In genomic region chr5:144697847-144698262, GRCh38 we compare ENCODE assay signal across 13 cellular contexts.
A peak's percentile ranks its signal among the peaks of the same experiment; 100 is the strongest.
DNase-seq lines count a peak whose midpoint lies in the region; ATAC-seq and TF ChIP-seq lines count a peak whose summit lies in the region.
"Had no signal": no experiment of that assay in that cellular context is flagged by ENCODE, and none has a peak within 500 bp of the region (broad histone marks: within the 10 kb centered on the region; RNA-seq: fewer than 3 reads in every experiment).

No MANE protein-coding gene starts in this region.

- no peaks in the 10 kb centered on the region for H3K9me3 ChIP-seq in hepatocyte (ENCODE audit: low read depth)
- H3K9me3 ChIP-seq: BLaER1 treated with 17β-estradiol and CSF1 and Interleukin-3, amounts not matched to agents 10 nM and 100 nM; pancreas had no signal

- H3K4me3 ChIP-seq in ACC112 (ENCODE audit: low read depth, low read length) = no peak overlapping the region
- H3K4me3 ChIP-seq in hepatocyte = no peak overlapping the region
- H3K4me3 ChIP-seq in dorsolateral prefrontal cortex = no peak overlapping the region
- H3K4me3 ChIP-seq: BLaER1 treated with 17β-estradiol and CSF1 and Interleukin-3, amounts not matched to agents 10 nM and 100 nM; pancreas; SK-N-MC had no signal

- peak; percentile 99 for DNase-seq in HCEC 1CT
- peak; percentile 94 for DNase-seq in amniotic stem cell (lab: John Stamatoyannopoulos, UW)
- DNase-seq in hepatocyte (ENCODE audit: low spot score) = peak; percentile 5
- no peak for DNase-seq in middle frontal gyrus (ENCODE audit: extremely low spot score, low spot score)
- no peak for DNase-seq in NCI-H146 (lab: John Stamatoyannopoulos, UW)
- no peak for DNase-seq in dorsolateral prefrontal cortex
- DNase-seq: activated CD4-positive, alpha-beta T cell treated with anti-CD3 and anti-CD28 coated beads, Interleukin-2, amount 50 U/mL, for 4 hours; left cardiac atrium; pancreas had no signal

- H4K20me1 ChIP-seq in hepatocyte (ENCODE audit: insufficient read depth, poor library complexity, severe bottlenecking) = no peaks in the 10 kb centered on the region
- H4K20me1 ChIP-seq: BLaER1 treated with 17β-estradiol and CSF1 and Interleukin-3, amounts not matched to agents 10 nM and 100 nM had no signal

- WGBS in hepatocyte (ENCODE audit: low lambda C conversion rate, missing lambda C conversion rate) = 85% methylated on average over 1 of the region's 1 CpG

- intact Hi-C loops in dorsolateral prefrontal cortex (cut with DNase I) = no loop called here

- no peaks in the 10 kb centered on the region for H3K9me2 ChIP-seq in hepatocyte (replicated peaks; ENCODE audit: insufficient read depth)

- H3K79me2 ChIP-seq in ACC112 (ENCODE audit: control insufficient read depth, insufficient read depth, low read length, unreplicated experiment) = no peaks in the 10 kb centered on the region
- H3K79me2 ChIP-seq in hepatocyte = no peaks in the 10 kb centered on the region

- no peak overlapping the region for H2AFZ ChIP-seq in ACC112 (ENCODE audit: low read length, unreplicated experiment)
- H2AFZ ChIP-seq in hepatocyte = no peak overlapping the region

- H3K27me3 ChIP-seq in ACC112 (ENCODE audit: insufficient read depth, low read length) (no peaks in the 10 kb centered on the region), hepatocyte (no peaks in the 10 kb centered on the region), dorsolateral prefrontal cortex (peaks cover 0 to 3% (median 0%) of the 10 kb centered on the region in 45 donors)
- H3K27me3 ChIP-seq: BLaER1 treated with 17β-estradiol and CSF1 and Interleukin-3, amounts not matched to agents 10 nM and 100 nM; pancreas had no signal

- H3K4me1 ChIP-seq in ACC112 (ENCODE audit: control insufficient read depth, insufficient read depth, low read length, unreplicated experiment) (peaks cover 11% of the 10 kb centered on the region), hepatocyte (ENCODE audit: insufficient read depth) (no peaks in the 10 kb centered on the region)
- H3K4me1 ChIP-seq: BLaER1 treated with 17β-estradiol and CSF1 and Interleukin-3, amounts not matched to agents 10 nM and 100 nM; pancreas had no signal

- no peaks in the 10 kb centered on the region for H3K36me3 ChIP-seq in ACC112 (ENCODE audit: insufficient read depth, low read length)
- H3K36me3 ChIP-seq in hepatocyte (replicated peaks; ENCODE audit: insufficient read depth, low read depth) = no peaks in the 10 kb centered on the region
- H3K36me3 ChIP-seq: BLaER1 treated with 17β-estradiol and CSF1 and Interleukin-3, amounts not matched to agents 10 nM and 100 nM; pancreas had no signal

- TF ChIP-seq CTCF in hepatocyte (IDR thresholded peaks at IDR 0.05; ENCODE audit: poor library complexity) = no peak
- TF ChIP-seq CTCF in dorsolateral prefrontal cortex (IDR thresholded peaks at IDR 0.05 in 54 of 56, conservative IDR thresholded peaks at IDR 0.05 in 2 of 56; ENCODE audit: low read depth in 1 of 56, partially characterized antibody in 56 of 56) = no peak

- no peak overlapping the region for H3K4me2 ChIP-seq in hepatocyte
- H3K4me2 ChIP-seq: BLaER1 treated with 17β-estradiol and CSF1 and Interleukin-3, amounts not matched to agents 10 nM and 100 nM had no signal

- H3K27ac ChIP-seq in ACC112 (ENCODE audit: low read depth, low read length) = peak overlapping the region; percentile 81
- no peak overlapping the region for H3K27ac ChIP-seq in hepatocyte
- no peak overlapping the region for H3K27ac ChIP-seq in dorsolateral prefrontal cortex
- H3K27ac ChIP-seq: BLaER1 treated with 17β-estradiol and CSF1 and Interleukin-3, amounts not matched to agents 10 nM and 100 nM; pancreas; SK-N-MC had no signal

- ATAC-seq in HG02885 (IDR thresholded peaks at IDR 0.05; ENCODE audit: poor library complexity, unreplicated experiment) = no peak

Comparison
In these comparisons a context has a peak if more than half of its experiments do, and no peak if none do; other contexts are left out.
1. DNase-seq: peak in HCEC 1CT (single experiment), amniotic stem cell (single experiment) and hepatocyte (single experiment); none in middle frontal gyrus (single experiment), NCI-H146 (single experiment) and dorsolateral prefrontal cortex (0 of 10).